8 cellular contexts compared by ENCODE assay signal in the genomic region with DNA sequence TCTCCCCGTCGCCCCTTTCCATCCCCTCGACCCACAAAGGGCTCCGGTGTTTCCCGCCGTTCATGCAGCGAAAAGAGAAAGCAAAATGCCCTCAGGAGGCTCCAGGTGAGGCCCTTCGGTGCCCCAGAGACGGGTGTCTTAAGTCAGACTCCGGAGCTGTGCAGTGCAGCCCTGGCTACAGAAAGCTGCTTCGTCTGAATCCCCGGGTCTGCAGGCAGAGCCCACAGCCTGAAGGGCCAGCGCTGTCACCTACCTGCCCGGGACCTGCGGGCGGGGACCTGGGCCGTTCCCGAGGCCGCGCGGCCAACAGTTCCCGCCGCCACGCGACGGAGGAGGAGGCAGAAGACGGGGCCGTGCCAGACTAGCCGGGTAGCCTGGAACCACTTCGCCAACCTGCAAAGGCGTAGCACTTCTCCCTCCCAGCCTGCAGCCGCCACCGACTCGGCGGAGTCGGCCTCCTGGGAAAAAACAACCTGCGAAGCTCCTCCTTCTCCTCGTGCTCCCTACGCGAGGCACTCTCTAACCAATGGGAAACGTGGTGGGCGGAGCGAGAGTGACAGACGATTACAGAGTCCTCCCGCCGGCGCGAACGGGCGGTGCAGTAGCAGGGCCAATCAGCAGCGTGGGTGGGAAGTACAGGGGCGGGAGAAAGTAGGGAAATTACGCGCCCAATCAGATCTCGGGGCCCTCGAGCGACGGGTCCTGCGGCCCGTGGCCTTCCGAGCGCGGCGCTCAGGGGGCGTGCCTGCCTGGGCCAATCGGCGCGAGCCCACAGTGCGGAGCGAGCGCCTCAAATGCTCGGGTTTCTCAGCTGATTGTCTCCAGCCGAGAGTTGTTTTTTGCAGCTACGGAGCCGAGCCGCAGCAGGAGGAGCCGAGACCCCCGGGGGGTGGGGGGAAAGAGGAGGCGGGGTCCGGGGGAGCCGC. TPM values are rescaled to one million over a fixed set of nuclear protein-coding genes. Genes with fewer than 3 reads are reported as not detected.
A peak's percentile ranks its signal among the peaks of the same experiment; 100 is the strongest.
DNase-seq lines count a peak whose midpoint lies in the region; ATAC-seq and TF ChIP-seq lines count a peak whose summit lies in the region.

A gene with protein sequence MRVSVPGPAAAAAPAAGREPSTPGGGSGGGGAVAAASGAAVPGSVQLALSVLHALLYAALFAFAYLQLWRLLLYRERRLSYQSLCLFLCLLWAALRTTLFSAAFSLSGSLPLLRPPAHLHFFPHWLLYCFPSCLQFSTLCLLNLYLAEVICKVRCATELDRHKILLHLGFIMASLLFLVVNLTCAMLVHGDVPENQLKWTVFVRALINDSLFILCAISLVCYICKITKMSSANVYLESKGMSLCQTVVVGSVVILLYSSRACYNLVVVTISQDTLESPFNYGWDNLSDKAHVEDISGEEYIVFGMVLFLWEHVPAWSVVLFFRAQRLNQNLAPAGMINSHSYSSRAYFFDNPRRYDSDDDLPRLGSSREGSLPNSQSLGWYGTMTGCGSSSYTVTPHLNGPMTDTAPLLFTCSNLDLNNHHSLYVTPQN (plus strand): TSS at position 774 of the 926 bp plus-strand sequence. CDS start 312 bp downstream, outside the sequence.
A gene with protein sequence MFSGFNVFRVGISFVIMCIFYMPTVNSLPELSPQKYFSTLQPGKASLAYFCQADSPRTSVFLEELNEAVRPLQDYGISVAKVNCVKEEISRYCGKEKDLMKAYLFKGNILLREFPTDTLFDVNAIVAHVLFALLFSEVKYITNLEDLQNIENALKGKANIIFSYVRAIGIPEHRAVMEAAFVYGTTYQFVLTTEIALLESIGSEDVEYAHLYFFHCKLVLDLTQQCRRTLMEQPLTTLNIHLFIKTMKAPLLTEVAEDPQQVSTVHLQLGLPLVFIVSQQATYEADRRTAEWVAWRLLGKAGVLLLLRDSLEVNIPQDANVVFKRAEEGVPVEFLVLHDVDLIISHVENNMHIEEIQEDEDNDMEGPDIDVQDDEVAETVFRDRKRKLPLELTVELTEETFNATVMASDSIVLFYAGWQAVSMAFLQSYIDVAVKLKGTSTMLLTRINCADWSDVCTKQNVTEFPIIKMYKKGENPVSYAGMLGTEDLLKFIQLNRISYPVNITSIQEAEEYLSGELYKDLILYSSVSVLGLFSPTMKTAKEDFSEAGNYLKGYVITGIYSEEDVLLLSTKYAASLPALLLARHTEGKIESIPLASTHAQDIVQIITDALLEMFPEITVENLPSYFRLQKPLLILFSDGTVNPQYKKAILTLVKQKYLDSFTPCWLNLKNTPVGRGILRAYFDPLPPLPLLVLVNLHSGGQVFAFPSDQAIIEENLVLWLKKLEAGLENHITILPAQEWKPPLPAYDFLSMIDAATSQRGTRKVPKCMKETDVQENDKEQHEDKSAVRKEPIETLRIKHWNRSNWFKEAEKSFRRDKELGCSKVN (minus strand): TSS at position 443 of the 926 bp plus-strand sequence. CDS start 8,948 bp downstream, outside the sequence.

- ATAC-seq in RWPE2 (ENCODE audit: low read depth) (peak; percentile 87), natural killer cell (peak; percentile 85 to 96 (median 88))

- TF ChIP-seq CTCF in Loucy (conservative IDR thresholded peaks at IDR 0.05; ENCODE audit: low read length) (no peak), RWPE2 (IDR thresholded peaks at IDR 0.05; ENCODE audit: poor library complexity, severe bottlenecking) (no peak), fibroblast of pulmonary artery (IDR thresholded peaks at IDR 0.05; ENCODE audit: low read length, missing control alignments) (no peak), natural killer cell (IDR thresholded peaks at IDR 0.05) (no peak)

- peaks cover 0 to 16% of the 10 kb centered on the region in 2 donors for H3K27me3 Mint-ChIP-seq in natural killer cell (ENCODE audit: low read depth in 2 of 2)

- peaks cover 3% of the 10 kb centered on the region for H4K20me1 ChIP-seq in Loucy (ENCODE audit: insufficient read depth, low read length, poor library complexity, severe bottlenecking)

- peaks cover 33 to 41% of the 10 kb centered on the region in 2 donors for H3K4me1 Mint-ChIP-seq in natural killer cell

- DNase-seq in ELR (ENCODE audit: low read depth) (peak; percentile 100), H7 (peak; percentile 94), RWPE2 (ENCODE audit: low spot score) (peak; percentile 100), fibroblast of pulmonary artery (ENCODE audit: low read depth) (peak; percentile 99), natural killer cell (peak; percentile 97)
- peak; percentile 99 for DNase-seq in activated effector memory CD4-positive, alpha-beta T cell treated with Interleukin-2 at 50 U/mL for 16 hours
- DNase-seq in stimulated activated naive CD4-positive, alpha-beta T cell (lab: John Stamatoyannopoulos, UW), result peak; percentile 95 to 100 (median 98)

- H3K9me3 ChIP-seq in Loucy (ENCODE audit: insufficient read depth, low read depth, low read length) (no peaks in the 10 kb centered on the region), RWPE2 (ENCODE audit: severe bottlenecking) (no peaks in the 10 kb centered on the region)

- H3K4me2 ChIP-seq in Loucy (ENCODE audit: low read depth, low read length, poor library complexity, severe bottlenecking), result peak within 1 kb of the TSS; percentile 98

- H3K4me3 ChIP-seq in H7 (ENCODE audit: insufficient read depth, low read depth, low read length) (peak within 1 kb of the TSS; percentile 72), Loucy (ENCODE audit: low read length, poor library complexity, severe bottlenecking) (peak within 1 kb of the TSS; percentile 95), RWPE2 (ENCODE audit: severe bottlenecking) (peak within 1 kb of the TSS; percentile 59), fibroblast of pulmonary artery (replicated peaks; ENCODE audit: low read depth, low read length) (peak within 1 kb of the TSS; percentile 75)

- no peaks in the 10 kb centered on the region for H3K36me3 Mint-ChIP-seq in natural killer cell

- peak within 1 kb of the TSS; percentile 99 for H3K4me3 Mint-ChIP-seq in natural killer cell

- H3K36me3 ChIP-seq in H7 (replicated peaks; ENCODE audit: control insufficient read depth, insufficient read depth, low read length) (no peaks in the 10 kb centered on the region), Loucy (ENCODE audit: insufficient read depth, low read length) (no peaks in the 10 kb centered on the region), RWPE2 (ENCODE audit: low read depth) (no peaks in the 10 kb centered on the region)

- H3K9me2 ChIP-seq in Loucy (replicated peaks; ENCODE audit: low read depth, low read length), result no peaks in the 10 kb centered on the region

- peaks cover 12% of the 10 kb centered on the region for H3K27me3 ChIP-seq in H7 (ENCODE audit: control insufficient read depth, insufficient read depth, low read length)
- H3K27me3 ChIP-seq in Loucy (ENCODE audit: insufficient read depth, low read length, poor library complexity, severe bottlenecking), result no peaks in the 10 kb centered on the region
- H3K27me3 ChIP-seq in RWPE2 (ENCODE audit: insufficient read depth, poor library complexity, severe bottlenecking), result no peaks in the 10 kb centered on the region

- no peaks in the 10 kb centered on the region for H3K9me3 Mint-ChIP-seq in natural killer cell

- no peaks in the 10 kb centered on the region for H3F3A ChIP-seq in Loucy (ENCODE audit: low read depth)

- peak within 1 kb of the TSS; percentile 86 for H3K9ac ChIP-seq in Loucy (ENCODE audit: low read depth, low read length, poor library complexity, severe bottlenecking)

- peak within 1 kb of the TSS; percentile 94 for H2AFZ ChIP-seq in Loucy (ENCODE audit: low read length)

- H3K4me1 ChIP-seq in Loucy (ENCODE audit: insufficient read depth, low read length, poor library complexity, severe bottlenecking) (peaks cover 60% of the 10 kb centered on the region), RWPE2 (ENCODE audit: insufficient read depth, poor library complexity, severe bottlenecking) (peaks cover 9% of the 10 kb centered on the region)

- peak within 1 kb of the TSS; percentile 93 to 98 for H3K27ac Mint-ChIP-seq in natural killer cell

- intact Hi-C loops in natural killer cell (cut with micrococcal nuclease), result loop anchor here (2.0 to 5.0 kb wide), 4 partner anchors 155 to 240 kb away; partner anchors contain the start of genes GNPNAT1, PSMC6 and PTGER2

- H3K79me2 ChIP-seq in Loucy (ENCODE audit: insufficient read depth, low read length), result peaks cover 52% of the 10 kb centered on the region

- H3K27ac ChIP-seq in RWPE2 (ENCODE audit: poor library complexity, severe bottlenecking), result peak within 1 kb of the TSS; percentile 29

RNA-seq across cellular contexts. Expression of the first gene that starts in this region (rescaled TPM):
- total RNA-seq in H7 (2014; rRNA removed; shearing (Covaris generic)), result 0.69 and 2.3 TPM in 2 replicates
- total RNA-seq in natural killer cell, result 1 to 10 TPM in 1 of 3 donors, under 1 TPM in 2; 0.42 to 1.4 (median 0.57) TPM

RNA-seq across cellular contexts. Expression of the second gene that starts in this region (rescaled TPM):
- total RNA-seq in H7 (2014; rRNA removed; shearing (Covaris generic)), result 8.1 and 10.8 TPM in 2 replicates
- total RNA-seq in natural killer cell, result 10 to 100 TPM; 16.5 to 22.0 (median 20.7) TPM

Comparison
In these comparisons a context has a peak if more than half of its experiments do, and no peak if none do; other contexts are left out.
1. Peak in every context shown above with its lines: DNase-seq, ATAC-seq, H3K4me3 ChIP-seq and H3K27ac ChIP-seq.